ENCODE assay signal across 9 cellular contexts in the genomic region with DNA sequence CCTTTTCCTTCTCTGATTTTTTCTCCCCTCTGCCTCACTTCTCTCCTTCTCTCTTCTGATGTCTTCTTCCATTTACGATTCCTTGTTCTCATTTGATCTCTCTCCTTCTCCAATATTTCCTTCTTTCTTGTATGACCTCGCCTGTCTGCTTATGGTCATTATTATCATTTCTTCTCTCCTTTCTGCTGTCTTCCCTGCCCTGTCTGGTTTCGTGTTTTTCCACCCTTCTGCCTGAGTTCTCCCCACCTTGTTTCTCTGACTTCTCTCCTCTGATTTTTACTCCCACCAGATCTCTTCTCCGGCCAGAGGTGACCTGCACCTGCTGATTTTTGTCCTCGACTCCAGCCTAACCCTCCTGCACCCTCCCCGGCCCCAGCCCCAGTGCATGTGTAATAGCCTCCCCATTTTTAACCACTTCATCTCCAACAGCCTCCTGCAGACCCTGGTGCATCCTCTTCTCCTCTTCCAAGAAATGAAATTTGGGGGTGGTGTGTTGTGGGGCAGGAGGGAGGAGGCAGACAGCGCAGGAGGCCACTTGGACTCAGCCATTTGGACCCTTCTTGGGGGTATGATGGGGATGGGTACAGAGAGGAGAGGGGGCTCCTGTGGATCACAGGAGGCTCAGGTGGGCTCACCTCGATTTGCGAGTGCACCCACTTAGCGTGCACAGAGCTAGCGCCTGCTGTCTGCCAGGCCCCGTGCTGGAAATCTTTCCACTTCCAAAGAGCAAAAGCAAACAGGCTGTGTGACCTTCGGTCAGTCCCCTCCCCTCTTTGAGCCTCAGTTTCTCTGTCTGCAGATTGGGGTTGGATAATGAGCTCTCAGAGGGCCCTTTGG. TPM values are rescaled to one million over a fixed set of nuclear protein-coding genes. Genes with fewer than 3 reads are reported as not detected.
DNase-seq lines count a peak whose midpoint lies in the region; ATAC-seq, FAIRE-seq and TF ChIP-seq lines count a peak whose summit lies in the region.
"Had no signal": no experiment of that assay in that cellular context is flagged by ENCODE, and none has a peak within 500 bp of the region (broad histone marks: within the 10 kb centered on the region; RNA-seq: fewer than 3 reads in every experiment).

No MANE protein-coding gene starts in this region.

- TF ChIP-seq CTCF in AG04449 (IDR thresholded peaks at IDR 0.05; ENCODE audit: insufficient read depth, low read length, missing control alignments) (no peak), MM.1S (IDR thresholded peaks at IDR 0.05; ENCODE audit: low read length) (no peak), nephron (IDR thresholded peaks at IDR 0.05; ENCODE audit: unreplicated experiment in 3 of 3) (no peak), foreskin keratinocyte (conservative IDR thresholded peaks at IDR 0.05) (no peak)

- peak overlapping the region; percentile 81 to 91 (median 88) for H3K4me3 Mint-ChIP-seq in nephron

- no peaks in the 10 kb centered on the region for H3K27me3 Mint-ChIP-seq in nephron (ENCODE audit: low read depth)

- H3K27ac ChIP-seq in MM.1S (ENCODE audit: low read length) (no peak overlapping the region), foreskin keratinocyte (no peak overlapping the region)

- H3K79me2 ChIP-seq in MM.1S (ENCODE audit: low read length), result no peaks in the 10 kb centered on the region

- H3K27ac Mint-ChIP-seq in nephron, result peak overlapping the region; percentile 58 to 91 (median 89)

- H3K9ac ChIP-seq in MM.1S (ENCODE audit: low read length) (no peak overlapping the region), endocrine pancreas (ENCODE audit: control insufficient read depth, insufficient read depth, low read length) (peak overlapping the region; percentile 44)

- no peak for FAIRE-seq in GM19239 (lab: Jason Lieb, UNC)
- FAIRE-seq: islet of Langerhans had no signal

- POLR2A ChIA-PET in AG04449 (lab: Yijun Ruan, JAX), result no interaction called here

- no peaks in the 10 kb centered on the region for H3K9me3 ChIP-seq in MM.1S (replicated peaks; ENCODE audit: insufficient read depth, low read length)
- no peaks in the 10 kb centered on the region for H3K9me3 ChIP-seq in endocrine pancreas (ENCODE audit: control insufficient read depth, low read length)

- DNase-seq in AG04449 (ENCODE audit: low read depth, low spot score) (no peak), MM.1S (no peak), midbrain (lab: John Stamatoyannopoulos, UW) (no peak), foreskin keratinocyte (no peak), GM19239 (ENCODE audit: insufficient read length, low spot score) (no peak)
- DNase-seq in stimulated activated CD4-positive, alpha-beta T cell treated with anti-CD3 and anti-CD28 coated beads, Interleukin-1b, Interleukin-23, amount 100 ng/mL, for 48 hours, result no peak

- ATAC-seq in foreskin keratinocyte, result no peak

- peaks cover 33% of the 10 kb centered on the region for H3K4me1 Mint-ChIP-seq in nephron

- CTCF ChIA-PET in AG04449 (lab: Yijun Ruan, JAX), result interaction anchor here (1.6 to 16.9 kb wide), 3 partner anchors 9 to 87 kb away, joined by 4 to 231 read pairs (median 50); no protein-coding TSS in a partner anchor

- no peaks in the 10 kb centered on the region for H3K36me3 Mint-ChIP-seq in nephron (ENCODE audit: low read depth)

- no peaks in the 10 kb centered on the region for H3F3A ChIP-seq in MM.1S (ENCODE audit: insufficient read depth, low read length)

- H3K4me3 ChIP-seq in AG04449 (ENCODE audit: low read depth, low read length) (peak overlapping the region; percentile 45), MM.1S (ENCODE audit: low read length) (no peak overlapping the region; the same call in 1 of the 2 replicates), endocrine pancreas (ENCODE audit: control insufficient read depth, insufficient read depth, low read length) (peak overlapping the region; percentile 65)

- H3K27me3 ChIP-seq in MM.1S (replicated peaks; ENCODE audit: insufficient read depth, low read length), result peaks cover 13% of the 10 kb centered on the region
- H3K27me3 ChIP-seq in endocrine pancreas (ENCODE audit: control insufficient read depth, insufficient read depth, low read length), result no peaks in the 10 kb centered on the region
- no peaks in the 10 kb centered on the region for H3K27me3 ChIP-seq in foreskin keratinocyte

- H3K9me3 Mint-ChIP-seq in nephron, result no peaks in the 10 kb centered on the region

- H3K4me1 ChIP-seq in MM.1S (ENCODE audit: low read length) (no peaks in the 10 kb centered on the region), endocrine pancreas (ENCODE audit: control insufficient read depth, insufficient read depth, low read length) (no peaks in the 10 kb centered on the region), foreskin keratinocyte (peaks cover 4% of the 10 kb centered on the region)

- no peaks in the 10 kb centered on the region for H3K36me3 ChIP-seq in MM.1S (replicated peaks; ENCODE audit: insufficient read depth, low read length)
- peaks cover 6% of the 10 kb centered on the region for H3K36me3 ChIP-seq in endocrine pancreas (ENCODE audit: control insufficient read depth, insufficient read depth, low read length)

- H4K20me1 ChIP-seq in MM.1S (ENCODE audit: insufficient read depth, low read length), result no peaks in the 10 kb centered on the region

- no peak overlapping the region for H2AFZ ChIP-seq in MM.1S (ENCODE audit: low read length)

- no peaks in the 10 kb centered on the region for H3K9me2 ChIP-seq in MM.1S (replicated peaks; ENCODE audit: insufficient read depth, low read length)

- peak overlapping the region; percentile 2; the same call in 1 of the 2 replicates for H3K4me2 ChIP-seq in MM.1S (ENCODE audit: low read depth, low read length)

RNA-seq across cellular contexts. Expression of gene GSN, which starts 32.5 kb away (rescaled TPM):
- 124 and 235 TPM in 2 replicates for total RNA-seq in foreskin keratinocyte
- 97.5 and 176 TPM in 2 replicates for polyA plus RNA-seq in foreskin keratinocyte
